In genomic region chr3:172461530-172462138, GRCh38 we compare ENCODE assay signal across 8 cellular contexts. TPM values are rescaled to one million over a fixed set of nuclear protein-coding genes. Genes with fewer than 3 reads are reported as not detected.
DNase-seq lines count a peak whose midpoint lies in the region; ATAC-seq and TF ChIP-seq lines count a peak whose summit lies in the region.

No MANE protein-coding gene starts in this region.

- CTCF ChIA-PET in mammary epithelial cell (lab: Charles Lee; ENCODE audit: low non-redundant PET), result interaction anchor here (0.5 to 1.0 kb wide), 10 partner anchors 15 to 1589 kb away, joined by 3 to 17 read pairs (median 5); no protein-coding TSS in a partner anchor

- H3K36me3 ChIP-seq in GM23338 (ENCODE audit: insufficient read depth) (no peaks in the 10 kb centered on the region), mammary epithelial cell (ENCODE audit: insufficient read depth, low read length) (no peaks in the 10 kb centered on the region), mesenchymal stem cell (ENCODE audit: control insufficient read depth in 1 of 2, insufficient read depth in 2 of 2, low read depth in 1 of 2, low read length in 2 of 2) (no peaks in the 10 kb centered on the region)

- WGBS in mammary epithelial cell (ENCODE audit: low coverage, missing lambda C conversion rate), result 27% methylated on average over 5 of the region's 5 CpGs
- WGBS in mesenchymal stem cell, result 52% methylated on average over 5 of the region's 5 CpGs

- no peak overlapping the region for H4K8ac ChIP-seq in mesenchymal stem cell (ENCODE audit: low read length)

- no peak overlapping the region for H2AK5ac ChIP-seq in mesenchymal stem cell (ENCODE audit: low read length, severe bottlenecking)

- H3K27me3 ChIP-seq in GM23338 (ENCODE audit: insufficient read depth), result no peaks in the 10 kb centered on the region
- no peaks in the 10 kb centered on the region for H3K27me3 ChIP-seq in mammary epithelial cell (ENCODE audit: insufficient read depth, low read length)
- H3K27me3 ChIP-seq in mesenchymal stem cell (ENCODE audit: control insufficient read depth in 1 of 2, insufficient read depth in 1 of 2, low read length in 2 of 2), result peaks cover 0 to 5% of the 10 kb centered on the region in 2 experiments

- H2BK120ac ChIP-seq in mesenchymal stem cell (ENCODE audit: low read depth, low read length), result no peak overlapping the region

- H3K27me3 Mint-ChIP-seq in GM23338 (ENCODE audit: insufficient read depth, low read depth, poor library complexity), result no peaks in the 10 kb centered on the region

- in situ Hi-C loops in mammary epithelial cell (cut with MboI; ENCODE audit: low sequenced_read_pairs in 2 of 2), result no loop called here

- H3K4me3 ChIP-seq in GM23338, result no peak overlapping the region
- no peak overlapping the region for H3K4me3 ChIP-seq in mammary epithelial cell (replicated peaks in 1 of 3; ENCODE audit: insufficient read depth in 1 of 3, low read depth in 2 of 3, low read length in 3 of 3)
- no peak overlapping the region for H3K4me3 ChIP-seq in mesenchymal stem cell (ENCODE audit: insufficient read depth in 1 of 2, low read depth in 1 of 2, low read length in 2 of 2)

- H3F3A ChIP-seq in GM23338 (replicated peaks; ENCODE audit: low read depth), result no peaks in the 10 kb centered on the region

- H3K9me3 Mint-ChIP-seq in GM23338, result no peaks in the 10 kb centered on the region

- no peak overlapping the region for H2BK15ac ChIP-seq in mesenchymal stem cell (ENCODE audit: low read depth, poor library complexity, severe bottlenecking)

- DNase-seq in DMS 273 (lab: John Stamatoyannopoulos, UW; ENCODE audit: unreplicated experiment) (peak; percentile 77), GM23338 (ENCODE audit: low spot score) (peak; percentile 71), NCI-H2227 (lab: John Stamatoyannopoulos, UW; ENCODE audit: unreplicated experiment) (peak; percentile 13), mammary epithelial cell (peak; percentile 36), mesenchymal stem cell (peak; percentile 33)

- BruUV-seq in mammary epithelial cell (replicated peaks; lab: Mats Ljungman, UMichigan), result no TSS peak

- H3K27ac ChIP-seq in GM23338 (ENCODE audit: low read depth) (no peak overlapping the region), mammary epithelial cell (ENCODE audit: insufficient read depth, low read depth, low read length) (no peak overlapping the region), mesenchymal stem cell (ENCODE audit: low read length, poor library complexity, severe bottlenecking) (no peak overlapping the region)

- intact Hi-C loops in mammary epithelial cell (cut with micrococcal nuclease), result no loop called here

- peak; percentile 64 for ATAC-seq in GM23338
- ATAC-seq in GM21526 (IDR thresholded peaks at IDR 0.05; ENCODE audit: low FRiP score, unreplicated experiment), result no peak
- no peak for ATAC-seq in HG03108 (IDR thresholded peaks at IDR 0.05; ENCODE audit: unreplicated experiment)
- ATAC-seq in HG02642 (IDR thresholded peaks at IDR 0.05; ENCODE audit: poor library complexity, unreplicated experiment), result no peak

- H3K4me2 ChIP-seq in GM23338, result no peak overlapping the region
- no peak overlapping the region for H3K4me2 ChIP-seq in mammary epithelial cell (ENCODE audit: insufficient read depth, low read depth, low read length)
- H3K4me2 ChIP-seq in mesenchymal stem cell (ENCODE audit: low read length, poor library complexity, severe bottlenecking), result no peak overlapping the region

- no peaks in the 10 kb centered on the region for H3K36me3 Mint-ChIP-seq in GM23338 (ENCODE audit: low read depth)

- H3K79me1 ChIP-seq in mesenchymal stem cell (replicated peaks; ENCODE audit: low read length, poor library complexity, severe bottlenecking), result no peaks in the 10 kb centered on the region

- H2BK5ac ChIP-seq in mesenchymal stem cell (ENCODE audit: low read depth, low read length, poor library complexity, severe bottlenecking), result no peak overlapping the region

- dilution Hi-C loops in mammary epithelial cell (cut with HindIII; ENCODE audit: low sequenced_read_pairs), result no loop called here

- no peak overlapping the region for H4K91ac ChIP-seq in mesenchymal stem cell (ENCODE audit: low read length)

- H3K23ac ChIP-seq in mesenchymal stem cell (ENCODE audit: low read length in 2 of 2), result no peak overlapping the region

- H4K20me1 ChIP-seq in GM23338 (replicated peaks; ENCODE audit: insufficient read depth) (no peaks in the 10 kb centered on the region), mammary epithelial cell (ENCODE audit: insufficient read depth, low read length) (no peaks in the 10 kb centered on the region)

- H2BK12ac ChIP-seq in mesenchymal stem cell (ENCODE audit: low read length in 2 of 2), result no peak overlapping the region

- H3K14ac ChIP-seq in mesenchymal stem cell (ENCODE audit: low read length in 2 of 2), result no peak overlapping the region

- H3K79me2 ChIP-seq in GM23338 (replicated peaks; ENCODE audit: insufficient read depth) (no peaks in the 10 kb centered on the region), mammary epithelial cell (ENCODE audit: insufficient read depth, low read length) (no peaks in the 10 kb centered on the region)

- H3K4me3 Mint-ChIP-seq in GM23338, result no peak overlapping the region

- no peak overlapping the region for H2AFZ ChIP-seq in GM23338
- no peak overlapping the region for H2AFZ ChIP-seq in mammary epithelial cell (ENCODE audit: low read depth, low read length)
- H2AFZ ChIP-seq in mesenchymal stem cell (ENCODE audit: low read depth, low read length), result no peak overlapping the region

- no peaks in the 10 kb centered on the region for H3K4me1 Mint-ChIP-seq in GM23338

- H3K9me2 ChIP-seq in GM23338 (ENCODE audit: insufficient read depth), result no peaks in the 10 kb centered on the region; the same call in 1 of the 2 replicates

- no peak overlapping the region for H3K27ac Mint-ChIP-seq in GM23338

- H3K4me1 ChIP-seq in GM23338 (ENCODE audit: insufficient read depth), result peaks cover 4% of the 10 kb centered on the region; the same call in 1 of the 2 replicates
- H3K4me1 ChIP-seq in mammary epithelial cell (ENCODE audit: insufficient read depth, low read length), result no peaks in the 10 kb centered on the region
- H3K4me1 ChIP-seq in mesenchymal stem cell (ENCODE audit: control insufficient read depth, insufficient read depth, low read depth, low read length), result no peaks in the 10 kb centered on the region

- H3K4ac ChIP-seq in mesenchymal stem cell (ENCODE audit: low read depth in 1 of 2, low read length in 2 of 2), result no peak overlapping the region

- H3K9me3 ChIP-seq in mammary epithelial cell (replicated peaks; ENCODE audit: insufficient read depth, low read length) (no peaks in the 10 kb centered on the region), mesenchymal stem cell (ENCODE audit: control insufficient read depth, low read length) (no peaks in the 10 kb centered on the region)

- TF ChIP-seq CTCF in GM23338 (conservative IDR thresholded peaks at IDR 0.05; ENCODE audit: low read depth in 2 of 2), result peak; percentile 67 to 93
- TF ChIP-seq CTCF in mammary epithelial cell (conservative IDR thresholded peaks at IDR 0.05 in 1 of 2, IDR thresholded peaks at IDR 0.05 in 1 of 2; ENCODE audit: extremely low read depth in 1 of 2, insufficient read depth in 1 of 2, low read depth in 1 of 2, low read length in 2 of 2), result peak; percentile 92 to 97

- H3K18ac ChIP-seq in mesenchymal stem cell (ENCODE audit: low read depth in 1 of 2, low read length in 2 of 2), result no peak overlapping the region

- H3K9ac ChIP-seq in mammary epithelial cell (ENCODE audit: insufficient read depth, low read length) (no peak overlapping the region), mesenchymal stem cell (ENCODE audit: low read length) (no peak overlapping the region)

TF ChIP-seq in GM23338, 12 proteins besides CTCF, POLR2A, EP300 and RAD21 (continues in another document):
- TF ChIP-seq ZNF331 (CRISPR knock-in tag; IDR thresholded peaks at IDR 0.05; ENCODE audit: low read depth) (no peak), EZH2phosphoT487 (IDR thresholded peaks at IDR 0.05; ENCODE audit: unreplicated experiment) (no peak), CREB1 (CRISPR knock-in tag; IDR thresholded peaks at IDR 0.05; ENCODE audit: low read depth) (no peak), REST (IDR thresholded peaks at IDR 0.05; ENCODE audit: unreplicated experiment) (no peak)

RNA-seq across cellular contexts. Expression of gene GHSR, which starts 13.4 kb away (rescaled TPM):
- total RNA-seq in GM23338 (2014; rRNA removed; shearing (Covaris generic)), result not detected in 2 replicates
- not detected in 2 replicates for polyA plus RNA-seq in GM23338 (2016; fragmentation: Nextera tagmentation; extraction: Ambion mirVana)
- total RNA-seq in mammary epithelial cell, result not detected
- not detected for polyA plus RNA-seq in mammary epithelial cell
- polyA minus RNA-seq in mammary epithelial cell, result not detected
- not detected for polyA plus RNA-seq in mesenchymal stem cell (2013, experiment 1 of 2)
- not detected for polyA plus RNA-seq in mesenchymal stem cell (2013, experiment 2 of 2)

Comparison
In these comparisons a context has a peak if more than half of its experiments do, and no peak if none do; other contexts are left out.
1. DNase-seq: peak in every context shown above with its lines; median percentile 77 in DMS 273; 71 in GM23338; 36 in mammary epithelial cell; 33 in mesenchymal stem cell; 13 in NCI-H2227.